In the genomic region with DNA sequence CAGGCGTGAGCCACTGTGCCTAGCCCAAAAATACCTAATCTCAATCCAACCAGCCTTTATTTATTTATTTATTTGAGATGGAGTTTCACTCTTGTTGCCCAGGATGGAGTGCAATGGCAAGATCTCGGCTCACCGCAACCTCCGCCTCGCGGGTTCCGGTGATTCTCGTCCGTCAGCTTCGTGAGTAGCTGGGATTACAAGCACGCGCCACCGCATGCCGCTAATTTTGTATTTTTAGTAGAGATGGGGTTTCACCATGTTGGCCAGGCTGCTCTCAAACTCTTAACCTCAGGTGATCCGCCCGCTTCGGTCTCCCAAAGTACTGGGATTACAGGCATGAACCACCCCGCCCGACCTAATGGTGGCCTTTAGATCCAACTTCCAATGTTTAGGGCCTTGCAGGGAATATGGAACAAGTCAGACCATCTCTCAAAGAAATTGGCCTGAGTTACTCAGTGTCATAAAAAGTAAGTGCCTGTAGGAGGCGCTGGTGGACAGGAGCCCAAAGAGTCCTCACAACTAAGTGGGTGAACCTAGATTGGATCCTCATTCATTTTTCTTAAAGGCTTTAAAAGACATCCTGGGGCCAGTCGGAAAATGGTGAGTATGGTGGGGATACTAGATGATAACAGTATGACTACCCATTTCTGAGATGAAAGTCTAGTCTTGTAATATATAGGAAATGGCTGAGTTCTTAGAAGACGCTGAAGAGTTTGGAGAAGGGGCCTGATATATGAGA, we compare ENCODE assay signal across 8 cellular contexts. TPM values are rescaled to one million over a fixed set of nuclear protein-coding genes. Genes with fewer than 3 reads are reported as not detected.
DNase-seq lines count a peak whose midpoint lies in the region; ATAC-seq and TF ChIP-seq lines count a peak whose summit lies in the region.

No MANE protein-coding gene starts in this region.

- no peak overlapping the region for H3K4me3 ChIP-seq in fibroblast of mammary gland (ENCODE audit: control insufficient read depth, low read depth, low read length)

- H3K4me3 Mint-ChIP-seq in activated T-cell treated with anti-CD3 and anti-CD28 coated beads, Interleukin-2, amount 50 U/mL, for 24 hours, result no peak overlapping the region

- no peaks in the 10 kb centered on the region for H3K9me3 Mint-ChIP-seq in activated T-cell treated with anti-CD3 and anti-CD28 coated beads, Interleukin-2, amount 50 U/mL, for 24 hours

- no peaks in the 10 kb centered on the region for H3K36me3 Mint-ChIP-seq in activated T-cell treated with anti-CD3 and anti-CD28 coated beads, Interleukin-2, amount 50 U/mL, for 24 hours (ENCODE audit: low read depth)

- no peaks in the 10 kb centered on the region for H3K27me3 Mint-ChIP-seq in activated T-cell treated with anti-CD3 and anti-CD28 coated beads, Interleukin-2, amount 50 U/mL, for 24 hours

- peak; percentile 66 for TF ChIP-seq CTCF in fibroblast of mammary gland (conservative IDR thresholded peaks at IDR 0.05; ENCODE audit: control insufficient read depth, insufficient read depth, low read depth, low read length)

- peak; percentile 53 for DNase-seq in activated T-cell treated with anti-CD3 and anti-CD28 coated beads, Interleukin-2, amount 50 U/mL, for 24 hours
- no peak for DNase-seq in activated T-cell treated with anti-CD3 and anti-CD28 coated beads, Interleukin-2, amount 50 U/mL, for 1 hour
- DNase-seq in M059J (ENCODE audit: low read depth) (peak; percentile 45), fibroblast of mammary gland (ENCODE audit: low read depth) (peak; percentile 53)
- DNase-seq in stimulated activated CD4-positive, alpha-beta T cell treated with anti-CD3 and anti-CD28 coated beads, Interleukin-2, amount 100 ng/mL, for 24 hours, result peak; percentile 59 to 65

- peaks cover 34% of the 10 kb centered on the region for H3K4me1 Mint-ChIP-seq in activated T-cell treated with anti-CD3 and anti-CD28 coated beads, Interleukin-2, amount 50 U/mL, for 24 hours (ENCODE audit: low read depth)

- peak overlapping the region; percentile 84 for H3K27ac Mint-ChIP-seq in activated T-cell treated with anti-CD3 and anti-CD28 coated beads, Interleukin-2, amount 50 U/mL, for 24 hours

- peak; percentile 76 to 77 for ATAC-seq in activated CD4-positive, CD25-positive, alpha-beta regulatory T cell treated with anti-CD3 and anti-CD28 coated beads, Interleukin-2, amount 50 U/mL, for 24 hours
- no peak for ATAC-seq in GM21390 (IDR thresholded peaks at IDR 0.05; ENCODE audit: unreplicated experiment)
- ATAC-seq in GM19324 (IDR thresholded peaks at IDR 0.05; ENCODE audit: low FRiP score, unreplicated experiment), result no peak

RNA-seq across cellular contexts. Expression of gene ZSCAN10, which starts 4.6 kb away (rescaled TPM):
- total RNA-seq in M059J (2014; rRNA removed; shearing (Covaris generic)), result not detected in 2 replicates

RNA-seq across cellular contexts. Expression of gene ZNF205, which starts 17.9 kb away (rescaled TPM):
- 13.5 and 15.4 TPM in 2 replicates for total RNA-seq in M059J (2014; rRNA removed; shearing (Covaris generic))

RNA-seq across cellular contexts. Expression of gene IL32, which starts 29.0 kb away (rescaled TPM):
- 51.5 and 62.5 TPM in 2 replicates for total RNA-seq in M059J (2014; rRNA removed; shearing (Covaris generic))

RNA-seq across cellular contexts. Expression of gene ZNF213, which starts 40.4 kb away (rescaled TPM):
- total RNA-seq in M059J (2014; rRNA removed; shearing (Covaris generic)), result 1.1 and 6.2 TPM in 2 replicates

RNA-seq across cellular contexts. Expression of gene MMP25, which starts 48.1 kb away (rescaled TPM):
- total RNA-seq in M059J (2014; rRNA removed; shearing (Covaris generic)), result 0.02 TPM in 1 of 2 replicates, not detected in the other

Comparison
In these comparisons a context has a peak if more than half of its experiments do, and no peak if none do; other contexts are left out.
1. ATAC-seq: peak in activated CD4-positive, CD25-positive, alpha-beta regulatory T cell treated with anti-CD3 and anti-CD28 coated beads, Interleukin-2, amount 50 U/mL, for 24 hours (2 of 2); none in GM21390 (single experiment) and GM19324 (single experiment).